23 cellular contexts compared by ENCODE assay signal in genomic region chr4:125456075-125456474, GRCh38.
DNase-seq lines count a peak whose midpoint lies in the region; ATAC-seq, FAIRE-seq and TF ChIP-seq lines count a peak whose summit lies in the region.
"Had no signal": no experiment of that assay in that cellular context is flagged by ENCODE, and none has a peak within 500 bp of the region (broad histone marks: within the 10 kb centered on the region; RNA-seq: fewer than 3 reads in every experiment).

No MANE protein-coding gene starts in this region.

- no peaks in the 10 kb centered on the region for H3K9me3 ChIP-seq in hepatocyte (ENCODE audit: low read depth)
- no peaks in the 10 kb centered on the region for H3K9me3 ChIP-seq in pancreas
- H3K9me3 ChIP-seq: BLaER1, Caco-2 had no signal

- no peak for ATAC-seq in pancreas
- ATAC-seq in GM18909 (IDR thresholded peaks at IDR 0.05; ENCODE audit: poor library complexity, unreplicated experiment): no peak
- ATAC-seq: CD8-positive, alpha-beta T cell; GM23338; HCT116 had no signal

- H3K27me3 ChIP-seq in hepatocyte (no peaks in the 10 kb centered on the region), pancreas (no peaks in the 10 kb centered on the region)
- H3K27me3 ChIP-seq: BLaER1 had no signal

- POLR2A ChIA-PET in HEK293T (lab: Yijun Ruan, JAX): no interaction called here

- DNase-seq in LNCaP clone FGC (ENCODE audit: low read depth) (peak; percentile 3), hepatocyte (ENCODE audit: low spot score) (peak; percentile 21), left kidney (ENCODE audit: low read depth, low spot score) (peak; percentile 6), pancreas (no peak), T-helper 2 cell (no peak), HEK293T (ENCODE audit: extremely low spot score) (no peak)
- DNase-seq in activated CD4-positive, alpha-beta T cell treated with anti-CD3 and anti-CD28 coated beads, Interleukin-2, amount 50 U/mL, for 48 hours: no peak
- DNase-seq: Caco-2; CD4-positive, CD25-positive, alpha-beta regulatory T cell; CD8-positive, alpha-beta T cell; DMS153; DND-41; H9; HFFc6 had no signal

- no peak overlapping the region for H3K4me3 ChIP-seq in LNCaP clone FGC (ENCODE audit: low read depth, low read length)
- H3K4me3 ChIP-seq in hepatocyte: no peak overlapping the region
- H3K4me3 ChIP-seq in pancreas: no peak overlapping the region
- H3K4me3 ChIP-seq: BLaER1, GM23338 had no signal

- no peaks in the 10 kb centered on the region for H3K9me2 ChIP-seq in hepatocyte (replicated peaks; ENCODE audit: insufficient read depth)

- H4K20me1 ChIP-seq in hepatocyte (ENCODE audit: insufficient read depth, poor library complexity, severe bottlenecking): peaks cover 6% of the 10 kb centered on the region
- H4K20me1 ChIP-seq: BLaER1 had no signal

- H3K36me3 ChIP-seq in hepatocyte (replicated peaks; ENCODE audit: insufficient read depth, low read depth) (no peaks in the 10 kb centered on the region), pancreas (no peaks in the 10 kb centered on the region)
- H3K36me3 ChIP-seq: BLaER1 had no signal

- CTCF ChIA-PET in HEK293T (lab: Yijun Ruan, JAX): no interaction called here

- H2AFZ ChIP-seq in hepatocyte: no peak overlapping the region
- H2AFZ ChIP-seq: GM23338 had no signal

- no peaks in the 10 kb centered on the region for H3K79me2 ChIP-seq in hepatocyte

- peak; percentile 68 for FAIRE-seq in pancreas (lab: Jason Lieb, UNC)
- FAIRE-seq: A204.1, G401.6, GM12892 had no signal

- intact Hi-C loops in pancreas (cut with DNase I): no loop called here

- H3K27ac ChIP-seq in hepatocyte: no peak overlapping the region
- H3K27ac ChIP-seq in pancreas: no peak overlapping the region
- H3K27ac ChIP-seq: 22Rv1, BLaER1, C4-2B had no signal

- H3K4me1 ChIP-seq in hepatocyte (ENCODE audit: insufficient read depth) (peaks cover 4% of the 10 kb centered on the region), pancreas (no peaks in the 10 kb centered on the region)
- H3K4me1 ChIP-seq: Caco-2 had no signal

- no peak overlapping the region for H3K4me2 ChIP-seq in hepatocyte
- H3K4me2 ChIP-seq: BLaER1, GM23338 had no signal

- WGBS in hepatocyte (ENCODE audit: low lambda C conversion rate, missing lambda C conversion rate): 65% methylated on average over 3 of the region's 3 CpGs
- WGBS in pancreas, 2 donors: 54 to 58% methylated on average over 3 of the region's 3 CpGs

- TF ChIP-seq CTCF in LNCaP clone FGC (IDR thresholded peaks at IDR 0.05; ENCODE audit: control insufficient read depth, extremely low read depth, insufficient read depth) (no peak), hepatocyte (IDR thresholded peaks at IDR 0.05; ENCODE audit: poor library complexity) (no peak), pancreas (IDR thresholded peaks at IDR 0.05) (no peak)

TF ChIP-seq in HEK293T, 16 proteins besides CTCF, POLR2A, EP300 and RAD21:
- no peak for TF ChIP-seq NFRKB (IDR thresholded peaks at IDR 0.05)
- TF ChIP-seq FOXK2 (IDR thresholded peaks at IDR 0.05): no peak

Comparison
In these comparisons a context has a peak if more than half of its experiments do, and no peak if none do; other contexts are left out.
1. DNase-seq: peak in LNCaP clone FGC (single experiment), hepatocyte (single experiment) and left kidney (single experiment); none in pancreas (0 of 6), T-helper 2 cell (0 of 5), activated CD4-positive, alpha-beta T cell treated with anti-CD3 and anti-CD28 coated beads, Interleukin-2, amount 50 U/mL, for 48 hours (0 of 2) and HEK293T (single experiment).